Comparison of ENCODE assay signal across 27 cellular contexts in the genomic region with DNA sequence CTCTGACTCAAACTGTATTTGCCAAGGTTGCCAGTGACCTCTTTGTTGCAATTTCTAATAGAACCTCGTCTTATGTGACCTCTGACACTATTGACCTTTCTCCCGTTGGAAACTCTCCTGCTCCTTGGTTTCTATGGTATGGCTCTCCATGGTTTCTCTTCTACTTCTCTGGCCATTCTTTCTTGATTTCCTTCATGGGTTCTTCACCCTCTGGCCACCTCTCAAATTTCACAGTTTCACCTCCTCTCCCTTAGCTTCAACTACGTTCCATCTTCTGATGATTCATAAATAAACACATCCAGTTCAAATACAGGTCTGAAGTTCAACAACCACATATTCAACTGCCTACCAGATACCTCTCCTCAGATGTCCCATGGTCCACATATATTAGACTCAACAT.
"Had no signal": no experiment of that assay in that cellular context is flagged by ENCODE, and none has a peak within 500 bp of the region (broad histone marks: within the 10 kb centered on the region; RNA-seq: fewer than 3 reads in every experiment).

No MANE protein-coding gene starts in this region.

- DNase-seq: colonic mucosa; cortex of kidney; dermis blood vessel endothelial cell; dorsolateral prefrontal cortex; effector CD4-positive, alpha-beta T cell; effector CD8-positive, alpha-beta T cell; effector memory CD8-positive, alpha-beta T cell; endodermal cell; erythroblast; esophagus squamous epithelium; foreskin fibroblast; foreskin keratinocyte; foreskin melanocyte; gastrocnemius medialis; glutamatergic neuron; head of caudate nucleus; heart left ventricle; heart right ventricle had no signal

- ATAC-seq: effector memory CD8-positive, alpha-beta T cell; esophagus mucosa; foreskin keratinocyte; gastrocnemius medialis; gastroesophageal sphincter; heart left ventricle; heart right ventricle had no signal

- FAIRE-seq: colon, endometrium, endothelial cell of umbilical vein, frontal cortex had no signal

- H3K36me3 ChIP-seq: colonic mucosa, esophagus muscularis mucosa, esophagus squamous epithelium, gastrocnemius medialis, gastroesophageal sphincter, heart left ventricle, heart right ventricle had no signal

- H3K4me3 ChIP-seq: colonic mucosa, coronary artery, dorsolateral prefrontal cortex, esophagus muscularis mucosa, esophagus squamous epithelium, gastrocnemius medialis, gastroesophageal sphincter, heart left ventricle, heart right ventricle had no signal

- H3K9me3 ChIP-seq: colonic mucosa, esophagus muscularis mucosa, esophagus squamous epithelium, gastrocnemius medialis, gastroesophageal sphincter, heart left ventricle, heart right ventricle had no signal

- H3K27me3 ChIP-seq: colonic mucosa, dorsolateral prefrontal cortex, esophagus muscularis mucosa, esophagus squamous epithelium, gastrocnemius medialis, gastroesophageal sphincter, heart left ventricle, heart right ventricle had no signal

- H3K27ac ChIP-seq: colonic mucosa, coronary artery, dorsolateral prefrontal cortex, epithelial cell of prostate, esophagus muscularis mucosa, esophagus squamous epithelium, foreskin keratinocyte, gastrocnemius medialis, gastroesophageal sphincter, heart left ventricle, heart right ventricle had no signal

- H3K4me1 ChIP-seq: colonic mucosa, esophagus muscularis mucosa, foreskin keratinocyte, gastrocnemius medialis, gastroesophageal sphincter, heart left ventricle, heart right ventricle had no signal
